In the genomic region with DNA sequence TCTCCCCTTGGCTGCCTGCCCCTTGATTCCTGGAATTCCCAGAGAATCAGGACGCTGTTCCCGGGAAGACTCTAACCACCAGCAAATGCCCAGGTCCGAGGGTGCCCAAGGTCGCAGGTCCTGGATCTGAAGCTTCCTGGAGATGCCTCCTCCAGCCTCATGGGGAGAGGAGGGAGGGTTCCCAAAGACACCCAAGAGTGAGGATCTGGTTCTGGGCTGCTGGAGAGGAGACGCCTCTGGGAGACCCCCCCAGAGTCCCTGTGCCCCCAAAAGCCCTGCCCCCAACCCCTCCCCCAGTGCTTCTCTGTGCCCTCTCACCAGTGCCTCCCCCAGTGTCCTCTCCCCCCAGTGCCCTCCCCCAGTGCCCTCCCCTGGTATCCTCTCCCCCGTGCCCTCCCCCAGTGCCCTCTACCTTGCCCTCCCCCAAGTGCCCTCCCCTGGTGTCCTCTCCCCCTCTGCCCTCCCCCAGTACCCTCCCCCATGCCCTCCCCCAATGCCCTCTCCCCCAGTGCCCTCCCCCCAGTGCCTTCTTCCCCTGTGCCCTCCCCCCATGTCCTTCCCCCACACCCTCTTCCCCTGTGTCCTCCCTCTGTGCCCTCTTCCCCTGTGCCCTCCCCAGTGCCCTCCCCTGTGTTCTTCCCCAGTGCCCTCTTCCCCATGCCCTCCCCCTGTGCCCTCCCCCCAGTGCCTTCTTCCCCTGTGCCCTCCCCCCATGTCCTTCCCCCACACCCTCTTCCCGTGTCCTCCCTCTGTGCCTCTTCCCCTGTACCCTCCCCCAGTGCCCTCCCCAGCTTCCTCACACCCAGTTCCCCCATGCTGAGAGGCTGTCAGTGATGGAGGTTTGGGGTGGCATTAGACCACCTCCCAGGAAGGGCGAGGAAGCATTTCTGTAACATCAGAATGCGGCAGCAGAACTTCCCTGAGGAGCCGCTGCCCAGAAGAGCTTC, we compare ENCODE assay signal across 1 cellular context.
TF ChIP-seq lines count a peak whose summit lies in the region.

No MANE protein-coding gene starts in this region.

TF ChIP-seq in IMR-90, 13 proteins besides CTCF, POLR2A, EP300 and RAD21:
- TF ChIP-seq RFX5 (IDR thresholded peaks at IDR 0.05; ENCODE audit: low read depth, low read length) (no peak), CHD1 (IDR thresholded peaks at IDR 0.05; ENCODE audit: low read depth, low read length) (no peak), NFE2L2 (IDR thresholded peaks at IDR 0.05; ENCODE audit: low read depth, low read length) (no peak), SMC3 (IDR thresholded peaks at IDR 0.05; ENCODE audit: low read depth, low read length) (no peak), BHLHE40 (IDR thresholded peaks at IDR 0.05; ENCODE audit: low read depth, low read length) (no peak), MAZ (IDR thresholded peaks at IDR 0.05; ENCODE audit: borderline replicate concordance, low read depth, low read length) (no peak), MXI1 (IDR thresholded peaks at IDR 0.05; ENCODE audit: borderline replicate concordance, low read depth, low read length) (no peak), MAFK (IDR thresholded peaks at IDR 0.05; ENCODE audit: low read depth, low read length) (no peak), FOS (IDR thresholded peaks at IDR 0.05; ENCODE audit: low read depth, low read length) (no peak), RCOR1 (IDR thresholded peaks at IDR 0.05; ENCODE audit: insufficient replicate concordance, low read length) (no peak), CEBPB (IDR thresholded peaks at IDR 0.05; ENCODE audit: low read depth, low read length) (no peak)
- TF ChIP-seq, protein P1, sequence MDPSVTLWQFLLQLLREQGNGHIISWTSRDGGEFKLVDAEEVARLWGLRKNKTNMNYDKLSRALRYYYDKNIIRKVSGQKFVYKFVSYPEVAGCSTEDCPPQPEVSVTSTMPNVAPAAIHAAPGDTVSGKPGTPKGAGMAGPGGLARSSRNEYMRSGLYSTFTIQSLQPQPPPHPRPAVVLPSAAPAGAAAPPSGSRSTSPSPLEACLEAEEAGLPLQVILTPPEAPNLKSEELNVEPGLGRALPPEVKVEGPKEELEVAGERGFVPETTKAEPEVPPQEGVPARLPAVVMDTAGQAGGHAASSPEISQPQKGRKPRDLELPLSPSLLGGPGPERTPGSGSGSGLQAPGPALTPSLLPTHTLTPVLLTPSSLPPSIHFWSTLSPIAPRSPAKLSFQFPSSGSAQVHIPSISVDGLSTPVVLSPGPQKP (IDR thresholded peaks at IDR 0.05; ENCODE audit: borderline replicate concordance, low read depth, low read length), result no peak
- TF ChIP-seq, protein P2, sequence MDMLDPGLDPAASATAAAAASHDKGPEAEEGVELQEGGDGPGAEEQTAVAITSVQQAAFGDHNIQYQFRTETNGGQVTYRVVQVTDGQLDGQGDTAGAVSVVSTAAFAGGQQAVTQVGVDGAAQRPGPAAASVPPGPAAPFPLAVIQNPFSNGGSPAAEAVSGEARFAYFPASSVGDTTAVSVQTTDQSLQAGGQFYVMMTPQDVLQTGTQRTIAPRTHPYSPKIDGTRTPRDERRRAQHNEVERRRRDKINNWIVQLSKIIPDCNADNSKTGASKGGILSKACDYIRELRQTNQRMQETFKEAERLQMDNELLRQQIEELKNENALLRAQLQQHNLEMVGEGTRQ (IDR thresholded peaks at IDR 0.05; ENCODE audit: low read depth, low read length), result no peak
